Comparison of ENCODE assay signal across 22 cellular contexts in the genomic region with DNA sequence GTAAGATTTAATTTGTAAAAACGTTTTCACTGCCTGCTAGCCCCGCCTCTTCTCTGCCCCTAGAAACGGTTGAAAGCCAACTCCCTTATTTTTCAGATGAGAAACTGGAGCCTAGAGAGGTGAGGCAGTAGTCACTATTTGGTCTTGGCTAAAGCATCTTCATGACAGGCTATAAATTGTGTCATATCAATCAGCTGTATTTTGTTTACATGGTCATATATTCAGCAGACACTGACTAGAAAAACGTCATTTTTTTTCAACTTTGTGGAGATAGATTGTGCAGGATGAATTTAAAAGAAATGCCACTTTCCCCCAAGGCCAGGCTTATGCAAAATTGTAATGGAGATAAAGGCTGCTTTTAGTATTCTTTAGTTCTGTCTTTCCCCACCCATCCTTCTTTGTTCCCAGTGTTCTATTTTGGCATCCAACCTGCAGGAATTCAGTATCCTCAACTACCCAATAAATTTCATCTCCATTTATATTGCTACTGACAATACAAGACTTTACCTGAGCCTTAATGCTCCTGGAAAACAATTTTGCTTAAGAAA.
"Had no signal": no experiment of that assay in that cellular context is flagged by ENCODE, and none has a peak within 500 bp of the region (broad histone marks: within the 10 kb centered on the region; RNA-seq: fewer than 3 reads in every experiment).

No MANE protein-coding gene starts in this region.

- H3K9me3 Mint-ChIP-seq: activated naive CD8-positive, alpha-beta T cell treated with anti-CD3 and anti-CD28 coated beads, Interleukin-2, amount 10 ng/mL, durations not matched to agents 7 days and 5 days; T-helper 2 cell treated with Interferon-gamma antibody and Interleukin-4, amounts not matched to agents 5 μg/mL and 100 μg/mL, for 36 hours had no signal

- H3K4me3 ChIP-seq: adrenal gland, breast epithelium, Peyer's patch, SJSA1 had no signal

- H3K27me3 Mint-ChIP-seq: activated naive CD8-positive, alpha-beta T cell treated with anti-CD3 and anti-CD28 coated beads, Interleukin-2, amount 10 ng/mL, durations not matched to agents 7 days and 5 days had no signal

- H3K4me1 ChIP-seq: adrenal gland, breast epithelium, Peyer's patch, SJSA1 had no signal

- H3K27me3 ChIP-seq: adrenal gland, breast epithelium, Peyer's patch, SJSA1 had no signal

- H3K9me3 ChIP-seq: adrenal gland, breast epithelium, Peyer's patch, SJSA1 had no signal

- H3K4me3 Mint-ChIP-seq: activated CD8-positive, alpha-beta T cell treated with anti-CD3 and anti-CD28 coated beads, Interleukin-2, amount 10 ng/mL, durations not matched to agents 7 days and 5 days; activated naive CD8-positive, alpha-beta T cell treated with anti-CD3 and anti-CD28 coated beads, Interleukin-2, amount 10 ng/mL, durations not matched to agents 7 days and 5 days; T-helper 2 cell treated with Interferon-gamma antibody and Interleukin-4, amounts not matched to agents 5 μg/mL and 100 μg/mL, for 36 hours had no signal

- DNase-seq: activated CD4-positive, alpha-beta T cell treated with anti-CD3 and anti-CD28 coated beads for 48 hours; activated CD4-positive, alpha-beta T cell treated with anti-CD3 and anti-CD28 coated beads, Interleukin-2, amount 50 U/mL, for 4 hours; activated CD4-positive, CD25-positive, alpha-beta regulatory T cell treated with anti-CD3 and anti-CD28 coated beads, Interleukin-2, amount 50 U/mL, for 72 hours; activated CD8-positive, alpha-beta memory T cell treated with anti-CD3 and anti-CD28 coated beads, Interleukin-2, amount 50 U/mL, for 48 hours; activated CD8-positive, alpha-beta T cell treated with anti-CD3 and anti-CD28 coated beads, Interleukin-2, amount 10 ng/mL, durations not matched to agents 7 days and 5 days; activated naive CD4-positive, alpha-beta T cell treated with anti-CD3 and anti-CD28 coated beads, Interleukin-2, amount 50 U/mL, for 16 hours; activated naive CD8-positive, alpha-beta T cell treated with anti-CD3 and anti-CD28 coated beads, Interleukin-2, amount 10 ng/mL, durations not matched to agents 7 days and 5 days; activated T-cell treated with anti-CD3 and anti-CD28 coated beads, Interleukin-2, amount 50 U/mL, for 1 hour; adrenal gland; anterior cingulate cortex; NCI-H1105; NCI-H1436; NCI-H1694 treated with DMSO at 0.1 percent for 48 hours; NCI-H446; NCI-H524; Peyer's patch; SHP77; SW 1271 had no signal

- H3K27ac ChIP-seq: adrenal gland, breast epithelium, Peyer's patch, SJSA1 had no signal

- ATAC-seq: activated CD8-positive, alpha-beta T cell treated with anti-CD3 and anti-CD28 coated beads, Interleukin-2, amount 10 ng/mL, durations not matched to agents 7 days and 5 days; SK-N-SH treated with all-trans-retinoic acid at 6 μM for 48 hours had no signal

- H3K36me3 ChIP-seq: adrenal gland, breast epithelium, Peyer's patch, SJSA1 had no signal

- H3K36me3 Mint-ChIP-seq: activated naive CD8-positive, alpha-beta T cell treated with anti-CD3 and anti-CD28 coated beads, Interleukin-2, amount 10 ng/mL, durations not matched to agents 7 days and 5 days had no signal

- H3K27ac Mint-ChIP-seq: activated CD8-positive, alpha-beta T cell treated with anti-CD3 and anti-CD28 coated beads, Interleukin-2, amount 10 ng/mL, durations not matched to agents 7 days and 5 days; activated naive CD8-positive, alpha-beta T cell treated with anti-CD3 and anti-CD28 coated beads, Interleukin-2, amount 10 ng/mL, durations not matched to agents 7 days and 5 days; T-helper 2 cell treated with Interferon-gamma antibody and Interleukin-4, amounts not matched to agents 5 μg/mL and 100 μg/mL, for 36 hours had no signal
